19 cellular contexts compared by ENCODE assay signal in genomic region chr2:213036836-213037235, GRCh38.
DNase-seq lines count a peak whose midpoint lies in the region; ATAC-seq and TF ChIP-seq lines count a peak whose summit lies in the region.
"Had no signal": no experiment of that assay in that cellular context is flagged by ENCODE, and none has a peak within 500 bp of the region (broad histone marks: within the 10 kb centered on the region; RNA-seq: fewer than 3 reads in every experiment).

No MANE protein-coding gene starts in this region.

- no peaks in the 10 kb centered on the region for H3K27me3 ChIP-seq in CD8-positive, alpha-beta memory T cell (ENCODE audit: insufficient read depth, low read length, poor library complexity, severe bottlenecking)
- H3K27me3 ChIP-seq in IMR-90 (ENCODE audit: control insufficient read depth, insufficient read depth, low read length): no peaks in the 10 kb centered on the region
- H3K27me3 ChIP-seq in brain microvascular endothelial cell (replicated peaks): no peaks in the 10 kb centered on the region
- H3K27me3 ChIP-seq: breast epithelium, heart right ventricle had no signal

- H3K27me3 Mint-ChIP-seq in CD8-positive, alpha-beta memory T cell: no peaks in the 10 kb centered on the region
- peaks cover 3% of the 10 kb centered on the region for H3K27me3 Mint-ChIP-seq in nephron progenitor cell (ENCODE audit: low read depth, poor library complexity)
- H3K27me3 Mint-ChIP-seq: naive thymus-derived CD4-positive, alpha-beta T cell had no signal

- H3K9me3 Mint-ChIP-seq in CD8-positive, alpha-beta memory T cell: peaks cover 0 to 3% (median 0%) of the 10 kb centered on the region in 5 donors
- no peaks in the 10 kb centered on the region for H3K9me3 Mint-ChIP-seq in nephron progenitor cell
- H3K9me3 Mint-ChIP-seq: endodermal cell; T-helper 2 cell treated with Interferon-gamma antibody and Interleukin-4, amounts not matched to agents 5 μg/mL and 100 μg/mL, for 36 hours had no signal

- H3K4me3 Mint-ChIP-seq in CD8-positive, alpha-beta memory T cell: peak overlapping the region in 1 of 7 donors; percentile 45
- H3K4me3 Mint-ChIP-seq in nephron progenitor cell: no peak overlapping the region
- H3K4me3 Mint-ChIP-seq: endodermal cell; naive thymus-derived CD4-positive, alpha-beta T cell; T-helper 2 cell treated with Interferon-gamma antibody and Interleukin-4, amounts not matched to agents 5 μg/mL and 100 μg/mL, for 36 hours had no signal

- DNase-seq in CD8-positive, alpha-beta memory T cell: no peak
- peak; percentile 85 for DNase-seq in IMR-90
- DNase-seq in brain microvascular endothelial cell: peak; percentile 54
- no peak for DNase-seq in nephron progenitor cell
- DNase-seq in NCI-H748 (lab: John Stamatoyannopoulos, UW; ENCODE audit: unreplicated experiment): no peak
- DNase-seq in islet precursor cell: no peak
- DNase-seq: activated CD4-positive, alpha-beta T cell treated with anti-CD3 and anti-CD28 coated beads, Interleukin-2, amount 50 U/mL, for 48 hours; endodermal cell; heart right ventricle; naive thymus-derived CD4-positive, alpha-beta T cell; NCI-H187; right cardiac atrium; RPMI8226 had no signal

- no peak overlapping the region for H2BK15ac ChIP-seq in IMR-90 (ENCODE audit: low read depth, low read length)

- CTCF ChIA-PET in CD8-positive, alpha-beta memory T cell (lab: Charles Lee): no interaction called here
- CTCF ChIA-PET in IMR-90 (lab: Yijun Ruan, JAX): no interaction called here

- no peak overlapping the region for H3K4me2 ChIP-seq in IMR-90 (ENCODE audit: low read depth, low read length)

- H4K20me1 ChIP-seq in IMR-90 (ENCODE audit: insufficient read depth, low read length): no peaks in the 10 kb centered on the region

- H3K4me3 ChIP-seq in CD8-positive, alpha-beta memory T cell (ENCODE audit: low read length): no peak overlapping the region
- H3K4me3 ChIP-seq in IMR-90 (ENCODE audit: insufficient read depth, low read depth, low read length): no peak overlapping the region
- H3K4me3 ChIP-seq in brain microvascular endothelial cell (ENCODE audit: low read depth, low read length): no peak overlapping the region
- H3K4me3 ChIP-seq: breast epithelium, heart right ventricle, K562 had no signal

- no peak overlapping the region for H3K23ac ChIP-seq in IMR-90 (ENCODE audit: low read depth, low read length)

- no peak overlapping the region for H3K9ac ChIP-seq in IMR-90 (ENCODE audit: low read depth, low read length)

- H3K9me3 ChIP-seq in CD8-positive, alpha-beta memory T cell (ENCODE audit: low read length): no peaks in the 10 kb centered on the region
- no peaks in the 10 kb centered on the region for H3K9me3 ChIP-seq in IMR-90 (ENCODE audit: control insufficient read depth, insufficient read depth, low read length)
- H3K9me3 ChIP-seq: breast epithelium, heart right ventricle had no signal

- TF ChIP-seq RAD21 in IMR-90 (IDR thresholded peaks at IDR 0.05; ENCODE audit: low read length): no peak

- H3K14ac ChIP-seq in IMR-90 (replicated peaks; ENCODE audit: low read depth, low read length): no peak overlapping the region

- H3K4ac ChIP-seq in IMR-90 (ENCODE audit: low read depth, low read length): no peak overlapping the region

- peak overlapping the region; percentile 35 for H2BK5ac ChIP-seq in IMR-90 (ENCODE audit: low read depth, low read length, poor library complexity, severe bottlenecking)

- no peak overlapping the region for H3K27ac ChIP-seq in CD8-positive, alpha-beta memory T cell (ENCODE audit: low read depth, low read length)
- H3K27ac ChIP-seq in IMR-90 (ENCODE audit: insufficient read depth, low read length): no peak overlapping the region
- H3K27ac ChIP-seq in brain microvascular endothelial cell: no peak overlapping the region
- H3K27ac ChIP-seq: breast epithelium, heart right ventricle had no signal

- TF ChIP-seq POLR2A in IMR-90 (IDR thresholded peaks at IDR 0.05; ENCODE audit: low read depth, low read length): no peak

- in situ Hi-C loops in IMR-90 (cut with MboI; ENCODE audit: low sequenced_read_pairs): no loop called here
- in situ Hi-C loops in brain microvascular endothelial cell (cut with HindIII; ENCODE audit: low pct_ligation_motif_present, low sequenced_read_pairs): no loop called here

- no CpG with 5 or more reads among the region's 1 CpG for WGBS in IMR-90 (ENCODE audit: extremely low coverage in 2 of 2, insufficient read length in 1 of 2), 2 experiments

- peak overlapping the region in 6 of 8 donors; percentile 20 to 96 (median 80) for H3K27ac Mint-ChIP-seq in CD8-positive, alpha-beta memory T cell
- peak overlapping the region; percentile 24 for H3K27ac Mint-ChIP-seq in nephron progenitor cell
- H3K27ac Mint-ChIP-seq: endodermal cell; T-helper 2 cell treated with Interferon-gamma antibody and Interleukin-4, amounts not matched to agents 5 μg/mL and 100 μg/mL, for 36 hours had no signal

- H2AK9ac ChIP-seq in IMR-90 (replicated peaks; ENCODE audit: low read depth, low read length, poor library complexity): no peak overlapping the region

- no peak overlapping the region for H2AK5ac ChIP-seq in IMR-90 (ENCODE audit: low read depth, low read length)

- H4K91ac ChIP-seq in IMR-90 (ENCODE audit: insufficient read depth, low read depth, low read length): no peak overlapping the region

- H3K56ac ChIP-seq in IMR-90 (ENCODE audit: extremely low read depth, insufficient read depth, low read length): no peak overlapping the region

- no peaks in the 10 kb centered on the region for H3K36me3 ChIP-seq in CD8-positive, alpha-beta memory T cell (ENCODE audit: insufficient read depth, low read length)
- H3K36me3 ChIP-seq in IMR-90 (ENCODE audit: control insufficient read depth, insufficient read depth, low read length) (no peaks in the 10 kb centered on the region), brain microvascular endothelial cell (replicated peaks) (no peaks in the 10 kb centered on the region)
- H3K36me3 ChIP-seq: breast epithelium, heart right ventricle had no signal

- H4K5ac ChIP-seq in IMR-90 (ENCODE audit: low read depth, low read length): no peak overlapping the region

- TF ChIP-seq CTCF in IMR-90 (conservative IDR thresholded peaks at IDR 0.05; ENCODE audit: low read depth, low read length) (no peak), brain microvascular endothelial cell (IDR thresholded peaks at IDR 0.05; ENCODE audit: low read depth, low read length, missing control alignments) (no peak), nephron progenitor cell (IDR thresholded peaks at IDR 0.05) (no peak)

- BruUV-seq in IMR-90 (replicated peaks; lab: Mats Ljungman, UMichigan): no TSS peak

- H3K36me3 Mint-ChIP-seq in CD8-positive, alpha-beta memory T cell: peaks cover 0 to 9% (median 0%) of the 10 kb centered on the region in 3 donors
- no peaks in the 10 kb centered on the region for H3K36me3 Mint-ChIP-seq in nephron progenitor cell (ENCODE audit: low read depth)
- H3K36me3 Mint-ChIP-seq: naive thymus-derived CD4-positive, alpha-beta T cell had no signal

- POLR2A ChIA-PET in CD8-positive, alpha-beta memory T cell (lab: Charles Lee): no interaction called here
- POLR2A ChIA-PET in IMR-90 (lab: Charles Lee; ENCODE audit: unreplicated experiment): no interaction called here

- no peak overlapping the region for H4K8ac ChIP-seq in IMR-90 (ENCODE audit: low read depth in 2 of 2, low read length in 2 of 2)

- peaks cover 3% of the 10 kb centered on the region; the same call in 1 of the 2 replicates for H3K9me1 ChIP-seq in IMR-90 (ENCODE audit: insufficient read depth, low read length)

- no peak overlapping the region for H2AFZ ChIP-seq in IMR-90 (replicated peaks; ENCODE audit: low read length, poor library complexity)

- peaks cover 22 to 54% (median 47%) of the 10 kb centered on the region in 3 donors for H3K4me1 Mint-ChIP-seq in CD8-positive, alpha-beta memory T cell
- no peaks in the 10 kb centered on the region for H3K4me1 Mint-ChIP-seq in nephron progenitor cell

- H2BK20ac ChIP-seq in IMR-90 (ENCODE audit: low read depth, low read length): no peak overlapping the region

- H2BK120ac ChIP-seq in IMR-90 (ENCODE audit: low read depth, low read length): no peak overlapping the region

- H3K4me1 ChIP-seq in CD8-positive, alpha-beta memory T cell (ENCODE audit: insufficient read depth, low read length): no peaks in the 10 kb centered on the region
- H3K4me1 ChIP-seq in IMR-90 (ENCODE audit: control insufficient read depth, insufficient read depth, low read length): peaks cover 2% of the 10 kb centered on the region; the same call in 1 of the 2 replicates
- H3K4me1 ChIP-seq: breast epithelium had no signal

- intact Hi-C loops in IMR-90 (cut with micrococcal nuclease): no loop called here

- no peaks in the 10 kb centered on the region for H3K79me1 ChIP-seq in IMR-90 (ENCODE audit: low read depth in 1 of 2, low read length in 2 of 2)

- ATAC-seq in IMR-90 (ENCODE audit: low read depth) (peak; percentile 91), HG02870 (IDR thresholded peaks at IDR 0.05; ENCODE audit: unreplicated experiment) (no peak), GM21717 (IDR thresholded peaks at IDR 0.05; ENCODE audit: unreplicated experiment) (no peak)
- ATAC-seq: K562, left lobe of liver had no signal

- dilution Hi-C loops in IMR-90 (cut with HindIII; ENCODE audit: low sequenced_read_pairs, unreplicated experiment): no loop called here

- H3K18ac ChIP-seq in IMR-90 (ENCODE audit: low read depth, low read length): no peak overlapping the region

TF ChIP-seq in IMR-90, 13 proteins besides CTCF, POLR2A, EP300 and RAD21:
- TF ChIP-seq MAFK (IDR thresholded peaks at IDR 0.05; ENCODE audit: low read depth, low read length) (no peak), NFE2L2 (IDR thresholded peaks at IDR 0.05; ENCODE audit: low read depth, low read length) (peak; percentile 39; the same call in 1 of the 2 replicates), FOS (IDR thresholded peaks at IDR 0.05; ENCODE audit: low read depth, low read length) (peak; percentile 32; the same call in 1 of the 2 replicates)

Comparison
In these comparisons a context has a peak if more than half of its experiments do, and no peak if none do; other contexts are left out.
1. DNase-seq: peak in IMR-90 (single experiment) and brain microvascular endothelial cell (single experiment); none in CD8-positive, alpha-beta memory T cell (0 of 5), nephron progenitor cell (single experiment), NCI-H748 (single experiment) and islet precursor cell (single experiment).